8 cellular contexts compared by ENCODE assay signal in genomic region chr10:110226555-110226925, GRCh38. TPM values are rescaled to one million over a fixed set of nuclear protein-coding genes. Genes with fewer than 3 reads are reported as not detected.
DNase-seq lines count a peak whose midpoint lies in the region; ATAC-seq, FAIRE-seq and TF ChIP-seq lines count a peak whose summit lies in the region.

No MANE protein-coding gene starts in this region.

- TF ChIP-seq CTCF in BE2C (IDR thresholded peaks at IDR 0.05; ENCODE audit: low read depth, low read length): no peak
- TF ChIP-seq CTCF in HFFc6 (IDR thresholded peaks at IDR 0.05): no peak
- no peak for TF ChIP-seq CTCF in OCI-LY7 (conservative IDR thresholded peaks at IDR 0.05; ENCODE audit: low read length)
- no peak for TF ChIP-seq CTCF in esophagus muscularis mucosa (IDR thresholded peaks at IDR 0.05)
- TF ChIP-seq CTCF in D721Med (IDR thresholded peaks at IDR 0.05; ENCODE audit: insufficient read depth, missing control alignments): no peak

- H3K4me3 Mint-ChIP-seq in HFFc6: peak overlapping the region; percentile 92
- H3K4me3 Mint-ChIP-seq in activated T-cell treated with anti-CD3 and anti-CD28 coated beads, Interleukin-2, amount 50 U/mL, for 72 hours: peak overlapping the region; percentile 94 to 97

- peak overlapping the region; percentile 92 for H3K27ac Mint-ChIP-seq in HFFc6
- peak overlapping the region; percentile 83 for H3K27ac Mint-ChIP-seq in activated T-cell treated with anti-CD3 and anti-CD28 coated beads, Interleukin-2, amount 50 U/mL, for 72 hours

- H3K27me3 ChIP-seq in BE2C (no peaks in the 10 kb centered on the region), esophagus muscularis mucosa (no peaks in the 10 kb centered on the region)

- no peaks in the 10 kb centered on the region for H3K9me3 Mint-ChIP-seq in HFFc6
- H3K9me3 Mint-ChIP-seq in activated T-cell treated with anti-CD3 and anti-CD28 coated beads, Interleukin-2, amount 50 U/mL, for 72 hours: no peaks in the 10 kb centered on the region

- peak overlapping the region; percentile 56 for H3K4me3 ChIP-seq in BE2C (ENCODE audit: low read depth, low read length)
- H3K4me3 ChIP-seq in OCI-LY7 (ENCODE audit: low read depth, low read length, poor library complexity, severe bottlenecking): peak overlapping the region; percentile 79
- H3K4me3 ChIP-seq in esophagus muscularis mucosa: peak overlapping the region; percentile 81 to 91 (median 86)

- 2% methylated on average over 31 of the region's 35 CpGs for WGBS in esophagus muscularis mucosa

- H3K27me3 Mint-ChIP-seq in HFFc6 (ENCODE audit: insufficient read depth): no peaks in the 10 kb centered on the region
- H3K27me3 Mint-ChIP-seq in activated T-cell treated with anti-CD3 and anti-CD28 coated beads, Interleukin-2, amount 50 U/mL, for 72 hours (ENCODE audit: low read depth): no peaks in the 10 kb centered on the region

- H3K36me3 ChIP-seq in BE2C: peaks cover 5% of the 10 kb centered on the region; the same call in 1 of the 2 replicates
- no peaks in the 10 kb centered on the region for H3K36me3 ChIP-seq in OCI-LY7 (ENCODE audit: insufficient read depth, low read length)
- peaks cover 0 to 20% (median 2%) of the 10 kb centered on the region in 4 donors for H3K36me3 ChIP-seq in esophagus muscularis mucosa

- peak overlapping the region; percentile 72 for H3K27ac ChIP-seq in OCI-LY7 (ENCODE audit: low read depth, low read length, poor library complexity, severe bottlenecking)
- H3K27ac ChIP-seq in esophagus muscularis mucosa (replicated peaks in 1 of 4): peak overlapping the region; percentile 91 to 98 (median 96)

- H2AFZ ChIP-seq in OCI-LY7 (ENCODE audit: low read length): 0 out of 2 replicates have a peak overlapping the region, but pooled peaks have one; percentile 69

- FAIRE-seq in D721Med (lab: Jason Lieb, UNC): no peak

- CTCF ChIA-PET in OCI-LY7 (lab: Charles Lee; ENCODE audit: unreplicated experiment): interaction anchor here (0.6 to 0.8 kb wide), 5 partner anchors 18 to 1953 kb away, joined by 3 to 13 read pairs (median 3); no protein-coding TSS in a partner anchor

- H3K9me3 ChIP-seq in BE2C (no peaks in the 10 kb centered on the region), OCI-LY7 (ENCODE audit: low read length) (no peaks in the 10 kb centered on the region), esophagus muscularis mucosa (no peaks in the 10 kb centered on the region)

- peak overlapping the region; percentile 70 for H3K4me2 ChIP-seq in OCI-LY7 (ENCODE audit: low read length)

- H3K4me1 ChIP-seq in BE2C: peaks cover 4% of the 10 kb centered on the region
- peaks cover 19% of the 10 kb centered on the region for H3K4me1 ChIP-seq in OCI-LY7 (ENCODE audit: insufficient read depth, low read length, poor library complexity, severe bottlenecking)
- peaks cover 40 to 66% (median 63%) of the 10 kb centered on the region in 4 donors for H3K4me1 ChIP-seq in esophagus muscularis mucosa

- intact Hi-C loops in OCI-LY7 (cut with micrococcal nuclease; ENCODE audit: unreplicated experiment) (loop anchor here (1.0 to 5.0 kb wide), 3 partner anchors 42 to 314 kb away; no protein-coding TSS in a partner anchor), esophagus muscularis mucosa (cut with DNase I) (loop anchor here (2.0 to 5.0 kb wide), 2 partner anchors 52 to 89 kb away; no protein-coding TSS in a partner anchor)

- no peak for TF ChIP-seq POLR2A in esophagus muscularis mucosa (IDR thresholded peaks at IDR 0.05; ENCODE audit: low read depth)

- H3K4me1 Mint-ChIP-seq in HFFc6 (ENCODE audit: low read depth): peaks cover 32% of the 10 kb centered on the region
- H3K4me1 Mint-ChIP-seq in activated T-cell treated with anti-CD3 and anti-CD28 coated beads, Interleukin-2, amount 50 U/mL, for 72 hours (ENCODE audit: low read depth): peaks cover 52% of the 10 kb centered on the region

- H3K9me2 ChIP-seq in OCI-LY7 (ENCODE audit: insufficient read depth, low read length): no peaks in the 10 kb centered on the region

- POLR2A ChIA-PET in OCI-LY7 (lab: Charles Lee): interaction anchor here (0.5 to 0.8 kb wide), 4 partner anchors 14 to 973 kb away, joined by 3 to 5 read pairs (median 3); no protein-coding TSS in a partner anchor

- peak; percentile 90 for DNase-seq in BE2C
- peak; percentile 83 for DNase-seq in HFFc6
- DNase-seq in OCI-LY7 (ENCODE audit: low spot score): peak; percentile 89
- DNase-seq in activated T-cell treated with anti-CD3 and anti-CD28 coated beads, Interleukin-2, amount 50 U/mL, for 72 hours: peak; percentile 87
- DNase-seq in esophagus muscularis mucosa (ENCODE audit: extremely low spot score): peak; percentile 99
- peak; percentile 89 for DNase-seq in myocyte (ENCODE audit: low read depth)
- DNase-seq in stimulated activated CD8-positive, alpha-beta memory T cell treated with anti-CD3 and anti-CD28 coated beads, Interleukin-7, amount 100 ng/mL, for 24 hours (ENCODE audit: low read depth): peak; percentile 71
- no peak for DNase-seq in D721Med (ENCODE audit: insufficient read length, low spot score)

- no peaks in the 10 kb centered on the region for H3K36me3 Mint-ChIP-seq in HFFc6 (ENCODE audit: low read depth)
- peaks cover 0 to 2% of the 10 kb centered on the region in 2 donors for H3K36me3 Mint-ChIP-seq in activated T-cell treated with anti-CD3 and anti-CD28 coated beads, Interleukin-2, amount 50 U/mL, for 72 hours (ENCODE audit: insufficient read depth in 2 of 2)

- no TSS peak for BruUV-seq in OCI-LY7 (replicated peaks; lab: Mats Ljungman, UMichigan)

- no peaks in the 10 kb centered on the region for H3K79me2 ChIP-seq in OCI-LY7 (ENCODE audit: insufficient read depth, low read depth, low read length)

- no peaks in the 10 kb centered on the region for H4K20me1 ChIP-seq in OCI-LY7 (ENCODE audit: insufficient read depth, low read length)

- no peak for TF ChIP-seq EP300 in esophagus muscularis mucosa (IDR thresholded peaks at IDR 0.05)

- peak; percentile 22 to 26 for ATAC-seq in activated T-cell treated with anti-CD3 and anti-CD28 coated beads, Interleukin-2, amount 50 U/mL, for 72 hours (replicated peaks in 1 of 2)

RNA-seq across cellular contexts. Expression of gene MXI1, which starts 19.1 kb away (rescaled TPM):
- polyA plus RNA-seq in BE2C (2012; ENCODE audit: insufficient read depth, insufficient read length, low read depth): 28.4 TPM
- 10 to 100 TPM in 2 of 6 experiments, 1 to 10 TPM in 4; 5.2 to 11.2 (median 6.2) TPM for total RNA-seq in HFFc6 (2021; fragmentation: NEBNext Ultra II Directional; extraction: Animal tissue kit (Norgen Biotek cat#: 25700))
- total RNA-seq in OCI-LY7 (2014; rRNA removed; shearing (Covaris generic)): 8.4 and 11.7 TPM in 2 replicates
- total RNA-seq in OCI-LY7 (2022): 18.1 and 22.3 TPM in 2 replicates
- total RNA-seq in activated T-cell treated with anti-CD3 and anti-CD28 coated beads, Interleukin-2, amount 50 U/mL, for 72 hours: 10 to 100 TPM; 19.4 to 36.8 TPM
- total RNA-seq in esophagus muscularis mucosa: 100 to 1,000 TPM; 198 to 292 (median 226) TPM
- 18.5 and 22.9 TPM in 2 replicates for total RNA-seq in myocyte
- polyA plus RNA-seq in myocyte (2012): 17.4 TPM
